1 cellular context compared by ENCODE assay signal in genomic region chr20:63680427-63680826, GRCh38.
A peak's percentile ranks its signal among the peaks of the same experiment; 100 is the strongest.
TF ChIP-seq lines count a peak whose summit lies in the region.

No MANE protein-coding gene starts in this region.

TF ChIP-seq in HepG2, 621 proteins besides CTCF, POLR2A, EP300 and RAD21:
- TF ChIP-seq RBFOX2 (IDR thresholded peaks at IDR 0.05; ENCODE audit: low read depth, low read length) (0 out of 2 replicates have a peak, but pooled peaks have one; percentile 21), HNRNPUL1 (IDR thresholded peaks at IDR 0.05; ENCODE audit: low read depth, low read length) (no peak)
